ENCODE assay signal across 18 cellular contexts in the genomic region with DNA sequence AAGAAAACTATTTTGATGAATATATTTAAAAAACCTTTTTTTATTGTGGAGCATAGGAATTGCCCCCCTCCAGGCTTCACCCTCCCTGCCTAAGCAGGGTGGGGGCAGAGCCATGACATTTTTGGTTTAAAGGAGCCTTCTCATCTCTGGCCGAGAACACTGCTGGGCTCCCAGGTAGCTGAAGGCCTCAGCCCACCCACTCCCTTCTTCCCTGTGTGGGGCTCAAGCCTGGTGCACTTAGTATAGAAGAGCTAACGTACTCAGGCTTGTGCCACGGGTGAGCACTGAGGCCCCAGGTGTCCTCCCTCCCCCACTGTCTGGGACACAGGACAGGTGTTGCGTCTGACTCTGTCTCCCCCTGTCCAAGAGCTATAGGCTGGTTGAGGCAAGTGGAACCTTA. TPM values are rescaled to one million over a fixed set of nuclear protein-coding genes. Genes with fewer than 3 reads are reported as not detected.
DNase-seq lines count a peak whose midpoint lies in the region; ATAC-seq and TF ChIP-seq lines count a peak whose summit lies in the region.
"Had no signal": no experiment of that assay in that cellular context is flagged by ENCODE, and none has a peak within 500 bp of the region (broad histone marks: within the 10 kb centered on the region; RNA-seq: fewer than 3 reads in every experiment).

No MANE protein-coding gene starts in this region.

- no peak overlapping the region for H3K4me3 ChIP-seq in psoas muscle
- H3K4me3 ChIP-seq: GM12878, SJSA1 had no signal

- H3K4me3 Mint-ChIP-seq in CD14-positive monocyte (no peak overlapping the region), T-helper 17 cell (no peak overlapping the region)
- H3K4me3 Mint-ChIP-seq in effector memory CD8-positive, alpha-beta T cell: no peak overlapping the region

- peaks cover 0 to 4% (median 0%) of the 10 kb centered on the region in 7 donors for H3K9me3 Mint-ChIP-seq in CD14-positive monocyte
- H3K9me3 Mint-ChIP-seq in effector memory CD8-positive, alpha-beta T cell: no peaks in the 10 kb centered on the region
- H3K9me3 Mint-ChIP-seq: CD4-positive, alpha-beta memory T cell had no signal

- H3K27me3 Mint-ChIP-seq in CD14-positive monocyte (ENCODE audit: low read depth in 3 of 3) (peaks cover 0 to 4% (median 3%) of the 10 kb centered on the region in 3 donors), T-helper 17 cell (no peaks in the 10 kb centered on the region)
- no peaks in the 10 kb centered on the region for H3K27me3 Mint-ChIP-seq in effector memory CD8-positive, alpha-beta T cell
- H3K27me3 Mint-ChIP-seq: CD4-positive, alpha-beta memory T cell had no signal

- DNase-seq in CD14-positive monocyte (ENCODE audit: low spot score): no peak
- no peak for DNase-seq in T-helper 17 cell
- DNase-seq in effector memory CD8-positive, alpha-beta T cell: no peak
- no peak for DNase-seq in psoas muscle
- no peak for DNase-seq in NCI-H2081 (lab: John Stamatoyannopoulos, UW)
- DNase-seq in head of caudate nucleus: no peak
- DNase-seq: CD4-positive, alpha-beta memory T cell; EL; GOT3; KG1; NCI-H1417 treated with DMSO at 0.1 percent for 48 hours; NCI-H1930; NCI-H2171; NCI-H526 had no signal

- H3K4me1 Mint-ChIP-seq in CD14-positive monocyte (peaks cover 58% of the 10 kb centered on the region), T-helper 17 cell (peaks cover 20% of the 10 kb centered on the region)
- H3K4me1 Mint-ChIP-seq in effector memory CD8-positive, alpha-beta T cell (ENCODE audit: low read depth in 2 of 2): peaks cover 25% of the 10 kb centered on the region in 2 donors

- H3K9me3 ChIP-seq in T-helper 17 cell (ENCODE audit: control insufficient read depth, low read length, poor library complexity, severe bottlenecking) (peaks cover 2% of the 10 kb centered on the region), psoas muscle (no peaks in the 10 kb centered on the region)
- H3K9me3 ChIP-seq: SJSA1 had no signal

- ATAC-seq in T-helper 17 cell: no peak
- ATAC-seq in effector memory CD8-positive, alpha-beta T cell (replicated peaks): no peak
- ATAC-seq in psoas muscle: peak in 3 of 4 donors; percentile 2 to 20 (median 2)
- no peak for ATAC-seq in HG02798 (IDR thresholded peaks at IDR 0.05; ENCODE audit: poor library complexity, unreplicated experiment)
- ATAC-seq: GM12878, HepG2 had no signal

- H3K36me3 Mint-ChIP-seq in CD14-positive monocyte (peaks cover 40 to 48% of the 10 kb centered on the region in 2 donors), T-helper 17 cell (ENCODE audit: low read depth) (no peaks in the 10 kb centered on the region)
- H3K36me3 Mint-ChIP-seq in effector memory CD8-positive, alpha-beta T cell (ENCODE audit: insufficient read depth): peaks cover 6% of the 10 kb centered on the region

- intact Hi-C loops in CD14-positive monocyte (cut with micrococcal nuclease) (no loop called here), psoas muscle (cut with DNase I) (no loop called here), head of caudate nucleus (cut with DNase I) (no loop called here)

- H3K4me1 ChIP-seq in psoas muscle: peaks cover 5% of the 10 kb centered on the region

- peaks cover 0 to 35% of the 10 kb centered on the region in 2 donors for H3K36me3 ChIP-seq in psoas muscle (ENCODE audit: insufficient read depth in 1 of 2, low read depth in 1 of 2)
- H3K36me3 ChIP-seq: SJSA1 had no signal

- TF ChIP-seq CTCF in CD14-positive monocyte (IDR thresholded peaks at IDR 0.05): no peak
- TF ChIP-seq CTCF in psoas muscle (IDR thresholded peaks at IDR 0.05): no peak

- 85 to 93% (median 93%) methylated on average over 4 of the region's 4 CpGs for WGBS in psoas muscle, 3 donors

- H3K27me3 ChIP-seq in psoas muscle (ENCODE audit: insufficient read depth in 3 of 3, low read length in 2 of 3): no peaks in the 10 kb centered on the region
- H3K27me3 ChIP-seq: SJSA1 had no signal

- H3K27ac Mint-ChIP-seq in CD14-positive monocyte (peak overlapping the region; percentile 96 to 99 (median 98)), T-helper 17 cell (peak overlapping the region; percentile 74)
- H3K27ac Mint-ChIP-seq in effector memory CD8-positive, alpha-beta T cell: peak overlapping the region; percentile 53 to 95

- peak overlapping the region; percentile 67 for H3K27ac ChIP-seq in psoas muscle
- H3K27ac ChIP-seq: SJSA1 had no signal

RNA-seq across cellular contexts. Expression of a gene that starts 2.2 kb away (rescaled TPM):
- polyA plus RNA-seq in CD14-positive monocyte (1 to 10 TPM; 7.4 to 8.3 TPM), psoas muscle (1 to 10 TPM; 1.5 to 2.1 (median 2.0) TPM)
- total RNA-seq in T-helper 17 cell (10 to 100 TPM; 25.7 to 28.0 TPM), psoas muscle (1 to 10 TPM; 2.9 to 4.4 (median 3.2) TPM)

Comparison
In these comparisons a context has a peak if more than half of its experiments do, and no peak if none do; other contexts are left out.
1. ATAC-seq: peak in psoas muscle (3 of 4); none in T-helper 17 cell (single experiment), effector memory CD8-positive, alpha-beta T cell (single experiment) and HG02798 (single experiment).
2. RNA of a gene that starts 2.2 kb away (total RNA-seq): 25.7 to 28.0 TPM in T-helper 17 cell; 2.9 to 4.4 TPM in psoas muscle; every median in the first group is over 4 times any median in the second.
3. Peak in every context shown above with its lines, with median percentiles within 50 percentile points of each other: H3K27ac Mint-ChIP-seq.